9 cellular contexts compared by ENCODE assay signal in genomic region chr18:48994044-48994651, GRCh38. TPM values are rescaled to one million over a fixed set of nuclear protein-coding genes. Genes with fewer than 3 reads are reported as not detected.
DNase-seq lines count a peak whose midpoint lies in the region; TF ChIP-seq lines count a peak whose summit lies in the region.
"Had no signal": no experiment of that assay in that cellular context is flagged by ENCODE, and none has a peak within 500 bp of the region (broad histone marks: within the 10 kb centered on the region; RNA-seq: fewer than 3 reads in every experiment).

No MANE protein-coding gene starts in this region.

- H3K27ac Mint-ChIP-seq in CD14-positive monocyte (peak overlapping the region in 5 of 7 donors; percentile 26 to 64 (median 33)), progenitor cell of endocrine pancreas (peak overlapping the region; percentile 51)

- peaks cover 51% of the 10 kb centered on the region for H3K4me1 Mint-ChIP-seq in CD14-positive monocyte
- H3K4me1 Mint-ChIP-seq in progenitor cell of endocrine pancreas (ENCODE audit: low read depth) = peaks cover 36% of the 10 kb centered on the region

- TF ChIP-seq CTCF in CD14-positive monocyte (IDR thresholded peaks at IDR 0.05) (no peak), progenitor cell of endocrine pancreas (IDR thresholded peaks at IDR 0.05; ENCODE audit: unreplicated experiment) (no peak)

- H3K27me3 Mint-ChIP-seq in CD14-positive monocyte (ENCODE audit: low read depth in 3 of 3) (peaks cover 0 to 16% (median 6%) of the 10 kb centered on the region in 3 donors), progenitor cell of endocrine pancreas (peaks cover 12% of the 10 kb centered on the region)

- intact Hi-C loops in CD14-positive monocyte (cut with micrococcal nuclease) = loop anchor here (5.0 kb wide), 1 partner anchor 42 kb away; the partner anchor contains the start of gene SMAD7 (in 2 of the 2)

- DNase-seq in CD14-positive monocyte (ENCODE audit: low spot score) = no peak
- peak; percentile 41 for DNase-seq in NCI-H748 (lab: John Stamatoyannopoulos, UW; ENCODE audit: unreplicated experiment)
- DNase-seq in fibroblast of peridontal ligament (ENCODE audit: extremely low read depth) = peak; percentile 98
- DNase-seq in progenitor cell of endocrine pancreas (ENCODE audit: low spot score, unreplicated experiment) = no peak
- no peak for DNase-seq in NCI-H2227 (lab: John Stamatoyannopoulos, UW; ENCODE audit: unreplicated experiment)
- DNase-seq in activated CD4-positive, alpha-beta T cell treated with anti-CD3 and anti-CD28 coated beads, Interleukin-2, amount 50 U/mL, for 1 hour = no peak
- no peak for DNase-seq in islet precursor cell
- no peak for DNase-seq in NCI-H1048 (lab: John Stamatoyannopoulos, UW)
- DNase-seq: amniotic stem cell had no signal

- H3K36me3 Mint-ChIP-seq in CD14-positive monocyte (peaks cover 0 to 5% of the 10 kb centered on the region in 2 donors), progenitor cell of endocrine pancreas (ENCODE audit: insufficient read depth) (no peaks in the 10 kb centered on the region)

- no peaks in the 10 kb centered on the region for H3K9me3 Mint-ChIP-seq in CD14-positive monocyte
- H3K9me3 Mint-ChIP-seq in progenitor cell of endocrine pancreas (ENCODE audit: low read depth) = no peaks in the 10 kb centered on the region

- no peak overlapping the region for H3K4me3 Mint-ChIP-seq in CD14-positive monocyte
- no peak overlapping the region for H3K4me3 Mint-ChIP-seq in progenitor cell of endocrine pancreas (ENCODE audit: low read depth)

RNA-seq across cellular contexts. Expression of gene SMAD7, which starts 43.4 kb away (rescaled TPM):
- 1 to 10 TPM; 1.4 to 1.5 TPM for polyA plus RNA-seq in CD14-positive monocyte
- total RNA-seq in progenitor cell of endocrine pancreas = 24.3 and 27.8 TPM in 2 replicates

Comparison
In these comparisons a context has a peak if more than half of its experiments do, and no peak if none do; other contexts are left out.
1. DNase-seq: peak in NCI-H748 (single experiment) and fibroblast of peridontal ligament (single experiment); none in CD14-positive monocyte (single experiment), progenitor cell of endocrine pancreas (single experiment), NCI-H2227 (single experiment), activated CD4-positive, alpha-beta T cell treated with anti-CD3 and anti-CD28 coated beads, Interleukin-2, amount 50 U/mL, for 1 hour (single experiment), islet precursor cell (single experiment) and NCI-H1048 (single experiment).